15 cellular contexts compared by ENCODE assay signal in genomic region chr17:76948301-76948700, GRCh38.
"Had no signal": no experiment of that assay in that cellular context is flagged by ENCODE, and none has a peak within 500 bp of the region (broad histone marks: within the 10 kb centered on the region; RNA-seq: fewer than 3 reads in every experiment).

No MANE protein-coding gene starts in this region.

- ATAC-seq: HepG2, PC-3, SK-N-SH treated with all-trans-retinoic acid at 6 μM for 48 hours had no signal

- DNase-seq: IMR-90, Karpas-422, KG1, MM.1S, NCI-H1436, NCI-H187, NCI-H226, NCI-H446, NCI-H524 treated with DMSO at 0.1 percent for 48 hours, NCI-H69, NCI-H774, PC-3 had no signal

- H3K27ac ChIP-seq: RWPE1 had no signal
